Comparison of ENCODE assay signal across 7 cellular contexts in genomic region chr1:54153548-54154439, GRCh38. TPM values are rescaled to one million over a fixed set of nuclear protein-coding genes. Genes with fewer than 3 reads are reported as not detected.
DNase-seq lines count a peak whose midpoint lies in the region; ATAC-seq and TF ChIP-seq lines count a peak whose summit lies in the region.

No MANE protein-coding gene starts in this region.

- H3K27me3 Mint-ChIP-seq in WTC11 (ENCODE audit: low read depth): no peaks in the 10 kb centered on the region

- no peaks in the 10 kb centered on the region for H3K27me3 ChIP-seq in tibial artery

- peak; percentile 47 for DNase-seq in WTC11 (ENCODE audit: low spot score)
- DNase-seq in iPS-NIHi7 (ENCODE audit: extremely low spot score): peak; percentile 77
- DNase-seq in tibial artery: peak; percentile 82 to 90
- no peak for DNase-seq in HUDEP-2 (lab: John Stamatoyannopoulos, UW; ENCODE audit: unreplicated experiment in 76 of 76)

- H3K9me3 Mint-ChIP-seq in WTC11: no peaks in the 10 kb centered on the region

- H3K4me3 ChIP-seq in tibial artery: peak overlapping the region in 1 of 2 donors; percentile 14

- H3K36me3 Mint-ChIP-seq in WTC11: no peaks in the 10 kb centered on the region

- no peak overlapping the region for H3K4me3 Mint-ChIP-seq in WTC11

- intact Hi-C loops in tibial artery (cut with DNase I; ENCODE audit: low total_unique reads): no loop called here

- CTCF ChIA-PET in WTC11 (lab: Charles Lee): interaction anchor here (0.8 to 1.5 kb wide), 3 partner anchors 17 to 162 kb away, joined by 3 to 7 read pairs (median 3); no protein-coding TSS in a partner anchor

- no peaks in the 10 kb centered on the region for H3K36me3 ChIP-seq in tibial artery

- POLR2A ChIA-PET in WTC11 (lab: Charles Lee): interaction anchor here (1.0 kb wide), 1 partner anchor 11 kb away, joined by 3 read pairs; no protein-coding TSS in a partner anchor

- TF ChIP-seq EP300 in Ishikawa (IDR thresholded peaks at IDR 0.05; ENCODE audit: borderline replicate concordance): no peak

- H3K27ac Mint-ChIP-seq in WTC11: 0 out of 2 replicates have a peak overlapping the region, but pooled peaks have one; percentile 48

- H3K4me1 Mint-ChIP-seq in WTC11: peaks cover 13% of the 10 kb centered on the region

- peaks cover 0 to 16% (median 14%) of the 10 kb centered on the region in 4 donors for H3K4me1 ChIP-seq in tibial artery

- peak overlapping the region; percentile 58 to 68 for H3K27ac ChIP-seq in tibial artery

- ATAC-seq in WTC11: peak; percentile 91
- no peak for ATAC-seq in HG03460 (IDR thresholded peaks at IDR 0.05; ENCODE audit: unreplicated experiment)
- no peak for ATAC-seq in GM21717 (IDR thresholded peaks at IDR 0.05; ENCODE audit: unreplicated experiment)

- no peaks in the 10 kb centered on the region for H3K9me3 ChIP-seq in tibial artery

- TF ChIP-seq CTCF in WTC11 (IDR thresholded peaks at IDR 0.05): no peak
- TF ChIP-seq CTCF in tibial artery (IDR thresholded peaks at IDR 0.05): no peak

- TF ChIP-seq RAD21 in Ishikawa (IDR thresholded peaks at IDR 0.05; ENCODE audit: low read depth): no peak

TF ChIP-seq in Ishikawa, 13 proteins besides CTCF, POLR2A, EP300 and RAD21:
- TF ChIP-seq CEBPB (IDR thresholded peaks at IDR 0.05) (peak; percentile 99), EGR1 (IDR thresholded peaks at IDR 0.05) (no peak)

TF ChIP-seq in WTC11, 78 proteins besides CTCF, POLR2A, EP300 and RAD21:
- TF ChIP-seq IRF1 (CRISPR knock-in tag; IDR thresholded peaks at IDR 0.05): no peak
- no peak for TF ChIP-seq GTF2I (CRISPR knock-in tag; conservative IDR thresholded peaks at IDR 0.05)
- TF ChIP-seq FOXP1 (CRISPR knock-in tag; IDR thresholded peaks at IDR 0.05; ENCODE audit: borderline replicate concordance): no peak
- TF ChIP-seq TCF7 (CRISPR knock-in tag; IDR thresholded peaks at IDR 0.05; ENCODE audit: low read depth): no peak
- TF ChIP-seq ZNF671 (CRISPR knock-in tag; IDR thresholded peaks at IDR 0.05): no peak
- no peak for TF ChIP-seq CDX4 (CRISPR knock-in tag; IDR thresholded peaks at IDR 0.05; ENCODE audit: borderline replicate concordance)
- TF ChIP-seq ZSCAN18 (CRISPR knock-in tag; IDR thresholded peaks at IDR 0.05): no peak
- no peak for TF ChIP-seq SOX15 (CRISPR knock-in tag; IDR thresholded peaks at IDR 0.05)

RNA-seq across cellular contexts. Expression of gene CDCP2, which starts 1.0 kb away (rescaled TPM):
- total RNA-seq in WTC11 (2021): 0.07 TPM in 1 of 3 replicates, not detected in the others

RNA-seq across cellular contexts. Expression of gene CYB5RL, which starts 46.0 kb away (rescaled TPM):
- total RNA-seq in WTC11 (2021): 13.1 to 14.2 TPM (median 13.4 TPM) in 3 replicates

RNA-seq across cellular contexts. Expression of gene MRPL37, which starts 46.2 kb away (rescaled TPM):
- total RNA-seq in WTC11 (2021): 125 to 143 TPM (median 130 TPM) in 3 replicates

Comparison
In these comparisons a context has a peak if more than half of its experiments do, and no peak if none do; other contexts are left out.
1. DNase-seq: peak in WTC11 (single experiment), iPS-NIHi7 (single experiment) and tibial artery (2 of 2); none in HUDEP-2 (0 of 76).